In genomic region chr7:7938471-7938870, GRCh38 we compare ENCODE assay signal across 25 cellular contexts.
"Had no signal": no experiment of that assay in that cellular context is flagged by ENCODE, and none has a peak within 500 bp of the region (broad histone marks: within the 10 kb centered on the region; RNA-seq: fewer than 3 reads in every experiment).

No MANE protein-coding gene starts in this region.

- FAIRE-seq: endometrium, islet of Langerhans, keratinocyte had no signal

- H3K27ac ChIP-seq: colonic mucosa, epithelial cell of prostate, esophagus squamous epithelium, gastrocnemius medialis, heart right ventricle, left lung, lower lobe of right lung had no signal

- H3K4me3 ChIP-seq: colonic mucosa, esophagus squamous epithelium, gastrocnemius medialis, heart right ventricle, left lung, lower lobe of right lung had no signal

- DNase-seq: colonic mucosa; cortex of kidney; effector CD8-positive, alpha-beta T cell; effector memory CD8-positive, alpha-beta T cell; endodermal cell; erythroblast; esophagus squamous epithelium; foreskin fibroblast; foreskin melanocyte; gastrocnemius medialis; glutamatergic neuron; head of caudate nucleus; heart right ventricle; hippocampal formation; left cardiac atrium; left lung; left ventricle myocardium superior; lower lobe of right lung; mesendoderm; midbrain had no signal

- H3K4me1 ChIP-seq: colonic mucosa, esophagus squamous epithelium, gastrocnemius medialis, heart right ventricle, left lung, lower lobe of right lung had no signal

- H3K36me3 ChIP-seq: colonic mucosa, esophagus squamous epithelium, gastrocnemius medialis, heart right ventricle, left lung, lower lobe of right lung had no signal

- ATAC-seq: effector memory CD8-positive, alpha-beta T cell; esophagus mucosa; gastrocnemius medialis; heart right ventricle; left cardiac atrium; left lung; left ventricle myocardium superior; lower lobe of right lung had no signal

- H3K9me3 ChIP-seq: colonic mucosa, esophagus squamous epithelium, gastrocnemius medialis, heart right ventricle, left lung, lower lobe of right lung had no signal

- H3K27me3 ChIP-seq: colonic mucosa, esophagus squamous epithelium, gastrocnemius medialis, heart right ventricle, left lung had no signal
